In the genomic region with DNA sequence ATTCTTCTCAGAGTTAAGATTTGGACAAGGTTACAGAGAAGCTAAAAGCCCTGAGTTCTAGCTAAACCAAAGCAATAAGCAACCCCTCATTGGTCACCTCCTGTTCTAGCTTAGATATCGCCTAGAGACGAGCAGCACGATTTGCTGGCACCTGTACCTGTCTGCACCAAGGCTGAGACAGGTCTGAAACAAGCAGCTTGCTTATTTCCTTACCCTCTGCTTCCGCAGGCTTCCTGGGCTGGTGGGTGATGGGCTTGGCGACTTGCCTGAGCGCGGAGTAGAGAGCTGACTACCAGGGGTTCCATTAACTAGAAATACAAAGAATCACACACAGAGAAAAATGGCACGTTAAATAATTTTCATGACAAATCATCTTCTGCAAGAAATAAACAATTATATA, we compare ENCODE assay signal across 16 cellular contexts.
A peak's percentile ranks its signal among the peaks of the same experiment; 100 is the strongest.
DNase-seq lines count a peak whose midpoint lies in the region; TF ChIP-seq lines count a peak whose summit lies in the region.
"Had no signal": no experiment of that assay in that cellular context is flagged by ENCODE, and none has a peak within 500 bp of the region (broad histone marks: within the 10 kb centered on the region; RNA-seq: fewer than 3 reads in every experiment).

No MANE protein-coding gene starts in this region.

- H3K27ac ChIP-seq in HUES6 (ENCODE audit: low read depth, low read length) = peak overlapping the region; percentile 89; the same call in 1 of the 2 replicates
- peak overlapping the region; percentile 56 for H3K27ac ChIP-seq in stomach smooth muscle (ENCODE audit: low read length)

- peak overlapping the region in 4 of 5 experiments; percentile 11 to 86 (median 64) for H3K27ac Mint-ChIP-seq in brain
- H3K27ac Mint-ChIP-seq in activated naive CD8-positive, alpha-beta T cell treated with anti-CD3 and anti-CD28 coated beads for 36 hours = no peak overlapping the region
- H3K27ac Mint-ChIP-seq: B cell; CD4-positive, CD25-positive, alpha-beta regulatory T cell had no signal

- H3K4me3 ChIP-seq in HUES6 (ENCODE audit: low read depth, low read length) = peak overlapping the region; percentile 72
- no peak overlapping the region for H3K4me3 ChIP-seq in stomach smooth muscle (ENCODE audit: low read length in 2 of 2)
- H3K4me3 ChIP-seq: HAP-1 had no signal

- H3K27me3 ChIP-seq in HUES6 (ENCODE audit: control insufficient read depth, insufficient read depth, low read length) (no peaks in the 10 kb centered on the region), stomach smooth muscle (ENCODE audit: control insufficient read depth in 1 of 2, insufficient read depth in 2 of 2, low read length in 2 of 2) (no peaks in the 10 kb centered on the region)

- H3K36me3 ChIP-seq in HUES6 (ENCODE audit: control insufficient read depth, insufficient read depth, low read length) = peaks cover 50% of the 10 kb centered on the region
- H3K36me3 ChIP-seq in stomach smooth muscle (ENCODE audit: control insufficient read depth in 2 of 2, insufficient read depth in 2 of 2, low read length in 2 of 2) = no peaks in the 10 kb centered on the region
- H3K36me3 ChIP-seq: HAP-1 had no signal

- no peaks in the 10 kb centered on the region for H3K9me3 Mint-ChIP-seq in brain
- H3K9me3 Mint-ChIP-seq in activated naive CD8-positive, alpha-beta T cell treated with anti-CD3 and anti-CD28 coated beads for 36 hours = no peaks in the 10 kb centered on the region

- no peaks in the 10 kb centered on the region for H3K9me3 ChIP-seq in HUES6 (ENCODE audit: control insufficient read depth, insufficient read depth, low read depth, low read length)
- H3K9me3 ChIP-seq in stomach smooth muscle (ENCODE audit: control insufficient read depth in 2 of 2, low read length in 2 of 2) = no peaks in the 10 kb centered on the region
- H3K9me3 ChIP-seq: Caco-2, HAP-1 had no signal

- peaks cover 80% of the 10 kb centered on the region for H3K4me1 Mint-ChIP-seq in brain
- H3K4me1 Mint-ChIP-seq in activated naive CD8-positive, alpha-beta T cell treated with anti-CD3 and anti-CD28 coated beads for 36 hours = no peaks in the 10 kb centered on the region
- H3K4me1 Mint-ChIP-seq: B cell; CD4-positive, CD25-positive, alpha-beta regulatory T cell had no signal

- H3K4me3 Mint-ChIP-seq in brain = peak overlapping the region in 2 of 5 experiments; percentile 33 to 41
- no peak overlapping the region for H3K4me3 Mint-ChIP-seq in activated naive CD8-positive, alpha-beta T cell treated with anti-CD3 and anti-CD28 coated beads for 36 hours
- H3K4me3 Mint-ChIP-seq: B cell; CD4-positive, CD25-positive, alpha-beta regulatory T cell had no signal

- DNase-seq in head of caudate nucleus (peak in 32 of 42 donors; percentile 13 to 62 (median 36)), cortex of kidney (lab: John Stamatoyannopoulos, UW) (no peak)
- no peak for DNase-seq in activated CD4-positive, CD25-positive, alpha-beta regulatory T cell treated with anti-CD3 and anti-CD28 coated beads, Interleukin-2, amount 50 U/mL, for 72 hours
- no peak for DNase-seq in activated naive CD8-positive, alpha-beta T cell treated with anti-CD3 and anti-CD28 coated beads for 36 hours
- DNase-seq: ACHN; Caco-2; CD4-positive, CD25-positive, alpha-beta regulatory T cell; NCI-H1417 treated with DMSO at 0.1 percent for 48 hours; NCI-H1930; NCI-H446 treated with DMSO at 0.1 percent for 48 hours; NCI-H748 treated with DMSO at 0.1 percent for 48 hours had no signal

- H3K9ac ChIP-seq in HUES6 (ENCODE audit: low read length) (peak overlapping the region; percentile 97), stomach smooth muscle (ENCODE audit: low read length in 2 of 2) (no peak overlapping the region)

- intact Hi-C loops in head of caudate nucleus (cut with DNase I) = no loop called here

- H3K36me3 Mint-ChIP-seq in brain = peaks cover 44% of the 10 kb centered on the region
- H3K36me3 Mint-ChIP-seq in activated naive CD8-positive, alpha-beta T cell treated with anti-CD3 and anti-CD28 coated beads for 36 hours = no peaks in the 10 kb centered on the region
- H3K36me3 Mint-ChIP-seq: CD4-positive, CD25-positive, alpha-beta regulatory T cell had no signal

- no peak for TF ChIP-seq CTCF in brain (conservative IDR thresholded peaks at IDR 0.05)

- peaks cover 80% of the 10 kb centered on the region for H3K4me1 ChIP-seq in HUES6 (ENCODE audit: control insufficient read depth, insufficient read depth, low read length)
- H3K4me1 ChIP-seq in stomach smooth muscle (ENCODE audit: control insufficient read depth, insufficient read depth, low read length) = peaks cover 32% of the 10 kb centered on the region
- H3K4me1 ChIP-seq: Caco-2 had no signal

- H3K27me3 Mint-ChIP-seq in brain = peaks cover 4% of the 10 kb centered on the region
- peaks cover 54% of the 10 kb centered on the region for H3K27me3 Mint-ChIP-seq in activated naive CD8-positive, alpha-beta T cell treated with anti-CD3 and anti-CD28 coated beads for 36 hours

Comparison
In these comparisons a context has a peak if more than half of its experiments do, and no peak if none do; other contexts are left out.
1. DNase-seq: peak in head of caudate nucleus (32 of 42); none in activated CD4-positive, CD25-positive, alpha-beta regulatory T cell treated with anti-CD3 and anti-CD28 coated beads, Interleukin-2, amount 50 U/mL, for 72 hours (single experiment), cortex of kidney (single experiment) and activated naive CD8-positive, alpha-beta T cell treated with anti-CD3 and anti-CD28 coated beads for 36 hours (single experiment).